In genomic region chr1:47707887-47708535, GRCh38 we compare ENCODE assay signal across 1 cellular context.
TF ChIP-seq lines count a peak whose summit lies in the region.

No MANE protein-coding gene starts in this region.

TF ChIP-seq in GM23338, 12 proteins besides CTCF, POLR2A, EP300 and RAD21:
- TF ChIP-seq REST (IDR thresholded peaks at IDR 0.05; ENCODE audit: unreplicated experiment) (no peak), EZH2 (IDR thresholded peaks at IDR 0.05; ENCODE audit: low read depth, unreplicated experiment) (peak; percentile 76), STAT1 (IDR thresholded peaks at IDR 0.05; ENCODE audit: unreplicated experiment) (no peak), ZNF331 (CRISPR knock-in tag; IDR thresholded peaks at IDR 0.05; ENCODE audit: low read depth) (no peak)
